1 cellular context compared by ENCODE assay signal in the genomic region with DNA sequence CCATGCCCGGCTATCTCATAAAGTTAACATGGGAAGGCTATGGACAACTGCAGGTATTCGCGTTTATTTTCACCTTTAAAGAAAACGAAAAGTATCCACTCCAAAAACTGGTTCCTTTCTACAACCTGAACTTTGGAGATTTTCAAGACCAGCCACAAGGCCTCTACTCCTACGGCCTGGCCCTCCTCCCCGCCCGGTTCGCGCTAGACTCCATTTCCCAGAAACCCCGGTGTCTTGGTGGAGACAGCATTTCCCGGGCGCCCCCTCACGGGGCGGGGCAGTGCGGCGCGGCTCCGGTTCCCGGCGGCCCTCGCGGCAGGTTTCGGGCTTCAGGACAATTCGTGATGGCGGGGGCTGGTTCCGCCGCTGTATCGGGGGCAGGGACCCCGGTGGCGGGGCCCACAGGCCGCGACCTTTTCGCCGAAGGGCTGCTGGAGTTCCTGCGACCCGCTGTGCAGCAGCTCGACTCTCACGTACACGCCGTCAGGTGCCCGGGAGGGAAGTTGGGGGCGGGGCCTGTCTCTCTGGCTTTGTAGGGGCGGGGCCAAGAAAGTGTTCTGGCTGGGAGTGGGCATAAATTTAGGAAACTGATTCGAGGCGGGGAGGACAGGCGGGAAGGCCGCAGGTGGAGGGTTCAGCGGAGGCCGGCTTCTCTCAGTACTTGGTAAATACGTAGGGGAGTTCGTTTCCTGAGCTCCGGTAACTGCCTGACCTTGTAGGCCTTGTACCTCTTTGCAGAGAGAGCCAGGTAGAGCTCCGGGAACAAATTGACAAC.
A peak's percentile ranks its signal among the peaks of the same experiment; 100 is the strongest.
TF ChIP-seq lines count a peak whose summit lies in the region.

SNAPIN (plus strand) TSS at position 304 of the 775 bp plus-strand sequence; CDS start at position 345, 41 bp downstream.

TF ChIP-seq in HepG2, 621 proteins besides CTCF, POLR2A, EP300 and RAD21 (continued from another document and continues in another):
- TF ChIP-seq SOX13 (IDR thresholded peaks at IDR 0.05) (no peak), SOX13 (CRISPR knock-in tag; conservative IDR thresholded peaks at IDR 0.05 in 1 of 2, IDR thresholded peaks at IDR 0.05 in 1 of 2) (peak in 1 of 2 experiments; percentile 10; a peak in 1 of 4 replicates), ZNF451 (CRISPR knock-in tag; IDR thresholded peaks at IDR 0.05) (no peak), MED13 (CRISPR knock-in tag; IDR thresholded peaks at IDR 0.05) (peak; percentile 60; the same call in 1 of the 2 replicates), ZNF543 (CRISPR knock-in tag; IDR thresholded peaks at IDR 0.05) (peak; percentile 44; the same call in 1 of the 2 replicates), ZNF333 (CRISPR knock-in tag; IDR thresholded peaks at IDR 0.05; ENCODE audit: borderline replicate concordance) (peak; percentile 47; the same call in 1 of the 2 replicates), ZNF782 (CRISPR knock-in tag; IDR thresholded peaks at IDR 0.05; ENCODE audit: borderline replicate concordance) (no peak; the same call in 1 of the 2 replicates), ZSCAN21 (CRISPR knock-in tag; IDR thresholded peaks at IDR 0.05; ENCODE audit: borderline replicate concordance) (0 out of 2 replicates have a peak, but pooled peaks have one; percentile 37), SALL1 (CRISPR knock-in tag; IDR thresholded peaks at IDR 0.05) (peak; percentile 72), ZNF230 (CRISPR knock-in tag; IDR thresholded peaks at IDR 0.05) (peak; percentile 53; the same call in 1 of the 2 replicates), BCL6 (CRISPR knock-in tag; IDR thresholded peaks at IDR 0.05) (no peak), SKI (IDR thresholded peaks at IDR 0.05; ENCODE audit: partially characterized antibody) (no peak), PBX3 (CRISPR knock-in tag; IDR thresholded peaks at IDR 0.05; ENCODE audit: borderline replicate concordance) (0 out of 2 replicates have a peak, but pooled peaks have one; percentile 31), NONO (IDR thresholded peaks at IDR 0.05) (no peak), NONO (CRISPR knock-in tag; conservative IDR thresholded peaks at IDR 0.05) (peak; percentile 76; the same call in 1 of the 2 replicates), MTA1 (CRISPR knock-in tag; IDR thresholded peaks at IDR 0.05; ENCODE audit: borderline replicate concordance) (peak; percentile 36; the same call in 1 of the 2 replicates), ZNF749 (CRISPR knock-in tag; IDR thresholded peaks at IDR 0.05; ENCODE audit: borderline replicate concordance) (no peak), EHMT2 (IDR thresholded peaks at IDR 0.05; ENCODE audit: borderline replicate concordance, low read depth, low read length) (no peak), ELF3 (CRISPR knock-in tag; IDR thresholded peaks at IDR 0.05) (0 out of 2 replicates have a peak, but pooled peaks have one; percentile 48), MIER2 (CRISPR knock-in tag; IDR thresholded peaks at IDR 0.05) (0 out of 2 replicates have a peak, but pooled peaks have one; percentile 28), TSC22D2 (CRISPR knock-in tag; IDR thresholded peaks at IDR 0.05; ENCODE audit: borderline replicate concordance) (0 out of 2 replicates have a peak, but pooled peaks have one; percentile 23), ATAD3A (CRISPR knock-in tag; IDR thresholded peaks at IDR 0.05) (no peak), ZNF549 (CRISPR knock-in tag; IDR thresholded peaks at IDR 0.05) (no peak), ZNF687 (CRISPR knock-in tag; IDR thresholded peaks at IDR 0.05) (peak; percentile 88), KDM5A (IDR thresholded peaks at IDR 0.05; ENCODE audit: borderline replicate concordance, low read length) (peak; percentile 86), HDAC2 (CRISPR knock-in tag; IDR thresholded peaks at IDR 0.05) (no peak), KLF16 (CRISPR knock-in tag; IDR thresholded peaks at IDR 0.05) (peak in 1 of 2 experiments; percentile 75; a peak in 2 of 4 replicates), BRD4 (CRISPR knock-in tag; IDR thresholded peaks at IDR 0.05) (0 out of 2 replicates have a peak, but pooled peaks have one; percentile 20), BATF2 (CRISPR knock-in tag; IDR thresholded peaks at IDR 0.05) (peak; percentile 68; the same call in 1 of the 2 replicates), MED1 (CRISPR knock-in tag; IDR thresholded peaks at IDR 0.05) (peak; percentile 42)
- TF ChIP-seq, protein P1, sequence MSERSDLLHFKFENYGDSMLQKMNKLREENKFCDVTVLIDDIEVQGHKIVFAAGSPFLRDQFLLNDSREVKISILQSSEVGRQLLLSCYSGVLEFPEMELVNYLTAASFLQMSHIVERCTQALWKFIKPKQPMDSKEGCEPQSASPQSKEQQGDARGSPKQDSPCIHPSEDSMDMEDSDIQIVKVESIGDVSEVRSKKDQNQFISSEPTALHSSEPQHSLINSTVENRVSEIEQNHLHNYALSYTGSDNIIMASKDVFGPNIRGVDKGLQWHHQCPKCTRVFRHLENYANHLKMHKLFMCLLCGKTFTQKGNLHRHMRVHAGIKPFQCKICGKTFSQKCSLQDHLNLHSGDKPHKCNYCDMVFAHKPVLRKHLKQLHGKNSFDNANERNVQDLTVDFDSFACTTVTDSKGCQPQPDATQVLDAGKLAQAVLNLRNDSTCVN (CRISPR knock-in tag; IDR thresholded peaks at IDR 0.05; ENCODE audit: borderline replicate concordance): peak; percentile 20; the same call in 1 of the 2 replicates
- TF ChIP-seq, protein P2, sequence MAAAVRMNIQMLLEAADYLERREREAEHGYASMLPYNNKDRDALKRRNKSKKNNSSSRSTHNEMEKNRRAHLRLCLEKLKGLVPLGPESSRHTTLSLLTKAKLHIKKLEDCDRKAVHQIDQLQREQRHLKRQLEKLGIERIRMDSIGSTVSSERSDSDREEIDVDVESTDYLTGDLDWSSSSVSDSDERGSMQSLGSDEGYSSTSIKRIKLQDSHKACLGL (CRISPR knock-in tag; IDR thresholded peaks at IDR 0.05): peak; percentile 68; the same call in 1 of the 2 replicates
- TF ChIP-seq, protein P3, sequence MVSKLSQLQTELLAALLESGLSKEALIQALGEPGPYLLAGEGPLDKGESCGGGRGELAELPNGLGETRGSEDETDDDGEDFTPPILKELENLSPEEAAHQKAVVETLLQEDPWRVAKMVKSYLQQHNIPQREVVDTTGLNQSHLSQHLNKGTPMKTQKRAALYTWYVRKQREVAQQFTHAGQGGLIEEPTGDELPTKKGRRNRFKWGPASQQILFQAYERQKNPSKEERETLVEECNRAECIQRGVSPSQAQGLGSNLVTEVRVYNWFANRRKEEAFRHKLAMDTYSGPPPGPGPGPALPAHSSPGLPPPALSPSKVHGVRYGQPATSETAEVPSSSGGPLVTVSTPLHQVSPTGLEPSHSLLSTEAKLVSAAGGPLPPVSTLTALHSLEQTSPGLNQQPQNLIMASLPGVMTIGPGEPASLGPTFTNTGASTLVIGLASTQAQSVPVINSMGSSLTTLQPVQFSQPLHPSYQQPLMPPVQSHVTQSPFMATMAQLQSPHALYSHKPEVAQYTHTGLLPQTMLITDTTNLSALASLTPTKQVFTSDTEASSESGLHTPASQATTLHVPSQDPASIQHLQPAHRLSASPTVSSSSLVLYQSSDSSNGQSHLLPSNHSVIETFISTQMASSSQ (IDR thresholded peaks at IDR 0.05; ENCODE audit: low read depth): no peak
- TF ChIP-seq, protein P3 (CRISPR knock-in tag; IDR thresholded peaks at IDR 0.05; ENCODE audit: borderline replicate concordance): peak; percentile 32; the same call in 1 of the 2 replicates
- TF ChIP-seq, protein P4, sequence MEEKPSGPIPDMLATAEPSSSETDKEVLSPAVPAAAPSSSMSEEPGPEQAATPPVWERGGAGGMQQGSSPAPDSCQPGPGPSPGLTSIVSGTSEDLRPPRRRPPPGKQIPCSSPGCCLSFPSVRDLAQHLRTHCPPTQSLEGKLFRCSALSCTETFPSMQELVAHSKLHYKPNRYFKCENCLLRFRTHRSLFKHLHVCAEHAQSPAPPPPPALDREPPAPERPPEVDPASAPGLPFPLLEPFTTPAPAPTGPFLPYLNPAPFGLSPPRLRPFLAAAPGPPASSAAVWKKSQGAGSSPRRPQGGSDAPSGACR (CRISPR knock-in tag; IDR thresholded peaks at IDR 0.05): peak; percentile 89; the same call in 1 of the 2 replicates
- TF ChIP-seq, protein P5, sequence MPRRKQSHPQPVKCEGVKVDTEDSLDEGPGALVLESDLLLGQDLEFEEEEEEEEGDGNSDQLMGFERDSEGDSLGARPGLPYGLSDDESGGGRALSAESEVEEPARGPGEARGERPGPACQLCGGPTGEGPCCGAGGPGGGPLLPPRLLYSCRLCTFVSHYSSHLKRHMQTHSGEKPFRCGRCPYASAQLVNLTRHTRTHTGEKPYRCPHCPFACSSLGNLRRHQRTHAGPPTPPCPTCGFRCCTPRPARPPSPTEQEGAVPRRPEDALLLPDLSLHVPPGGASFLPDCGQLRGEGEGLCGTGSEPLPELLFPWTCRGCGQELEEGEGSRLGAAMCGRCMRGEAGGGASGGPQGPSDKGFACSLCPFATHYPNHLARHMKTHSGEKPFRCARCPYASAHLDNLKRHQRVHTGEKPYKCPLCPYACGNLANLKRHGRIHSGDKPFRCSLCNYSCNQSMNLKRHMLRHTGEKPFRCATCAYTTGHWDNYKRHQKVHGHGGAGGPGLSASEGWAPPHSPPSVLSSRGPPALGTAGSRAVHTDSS (CRISPR knock-in tag; conservative IDR thresholded peaks at IDR 0.05): no peak
- TF ChIP-seq, protein P6, sequence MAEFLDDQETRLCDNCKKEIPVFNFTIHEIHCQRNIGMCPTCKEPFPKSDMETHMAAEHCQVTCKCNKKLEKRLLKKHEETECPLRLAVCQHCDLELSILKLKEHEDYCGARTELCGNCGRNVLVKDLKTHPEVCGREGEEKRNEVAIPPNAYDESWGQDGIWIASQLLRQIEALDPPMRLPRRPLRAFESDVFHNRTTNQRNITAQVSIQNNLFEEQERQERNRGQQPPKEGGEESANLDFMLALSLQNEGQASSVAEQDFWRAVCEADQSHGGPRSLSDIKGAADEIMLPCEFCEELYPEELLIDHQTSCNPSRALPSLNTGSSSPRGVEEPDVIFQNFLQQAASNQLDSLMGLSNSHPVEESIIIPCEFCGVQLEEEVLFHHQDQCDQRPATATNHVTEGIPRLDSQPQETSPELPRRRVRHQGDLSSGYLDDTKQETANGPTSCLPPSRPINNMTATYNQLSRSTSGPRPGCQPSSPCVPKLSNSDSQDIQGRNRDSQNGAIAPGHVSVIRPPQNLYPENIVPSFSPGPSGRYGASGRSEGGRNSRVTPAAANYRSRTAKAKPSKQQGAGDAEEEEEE (CRISPR knock-in tag; IDR thresholded peaks at IDR 0.05; ENCODE audit: borderline replicate concordance): no peak
- TF ChIP-seq, protein P7, sequence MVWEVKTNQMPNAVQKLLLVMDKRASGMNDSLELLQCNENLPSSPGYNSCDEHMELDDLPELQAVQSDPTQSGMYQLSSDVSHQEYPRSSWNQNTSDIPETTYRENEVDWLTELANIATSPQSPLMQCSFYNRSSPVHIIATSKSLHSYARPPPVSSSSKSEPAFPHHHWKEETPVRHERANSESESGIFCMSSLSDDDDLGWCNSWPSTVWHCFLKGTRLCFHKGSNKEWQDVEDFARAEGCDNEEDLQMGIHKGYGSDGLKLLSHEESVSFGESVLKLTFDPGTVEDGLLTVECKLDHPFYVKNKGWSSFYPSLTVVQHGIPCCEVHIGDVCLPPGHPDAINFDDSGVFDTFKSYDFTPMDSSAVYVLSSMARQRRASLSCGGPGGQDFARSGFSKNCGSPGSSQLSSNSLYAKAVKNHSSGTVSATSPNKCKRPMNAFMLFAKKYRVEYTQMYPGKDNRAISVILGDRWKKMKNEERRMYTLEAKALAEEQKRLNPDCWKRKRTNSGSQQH (CRISPR knock-in tag; IDR thresholded peaks at IDR 0.05; ENCODE audit: low read depth): no peak; the same call in 1 of the 2 replicates
